14 cellular contexts compared by ENCODE assay signal in the genomic region with DNA sequence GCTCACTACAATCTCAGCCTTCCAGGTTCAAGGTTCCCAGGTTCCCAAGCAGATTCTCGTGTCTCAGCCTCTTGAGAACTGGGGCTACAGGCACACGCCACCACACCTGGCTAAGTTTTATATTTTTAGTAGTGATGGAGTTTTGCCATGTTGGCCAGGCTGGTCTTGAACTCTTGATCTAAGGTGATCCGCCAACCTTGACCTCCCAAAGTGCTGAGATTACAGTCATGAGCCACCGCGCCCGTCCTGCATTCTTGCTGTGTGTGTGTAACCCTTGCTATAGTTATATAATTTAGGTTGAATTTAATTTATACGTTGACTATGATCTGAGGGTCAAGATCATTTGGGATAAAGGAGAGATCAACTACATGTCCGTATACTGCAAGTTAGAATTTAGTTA. TPM values are rescaled to one million over a fixed set of nuclear protein-coding genes. Genes with fewer than 3 reads are reported as not detected.
DNase-seq lines count a peak whose midpoint lies in the region; ATAC-seq, FAIRE-seq and TF ChIP-seq lines count a peak whose summit lies in the region.
"Had no signal": no experiment of that assay in that cellular context is flagged by ENCODE, and none has a peak within 500 bp of the region (broad histone marks: within the 10 kb centered on the region; RNA-seq: fewer than 3 reads in every experiment).

No MANE protein-coding gene starts in this region.

- H2AFZ ChIP-seq in OCI-LY7 (ENCODE audit: low read length) (peak overlapping the region; percentile 99), H1 (ENCODE audit: low read length) (0 out of 2 replicates have a peak overlapping the region, but pooled peaks have one; percentile 54)

- H2BK20ac ChIP-seq in H1 (ENCODE audit: low read length) = no peak overlapping the region

- no peak overlapping the region for H3K56ac ChIP-seq in H1 (replicated peaks; ENCODE audit: insufficient read length, low read depth, low read length)

- H3K9me3 ChIP-seq in OCI-LY7 (ENCODE audit: low read length) (no peaks in the 10 kb centered on the region), H1 (ENCODE audit: insufficient read depth in 2 of 2, low read depth in 1 of 2, low read length in 1 of 2) (no peaks in the 10 kb centered on the region)
- H3K9me3 ChIP-seq: suprapubic skin had no signal

- H2BK120ac ChIP-seq in H1 (replicated peaks; ENCODE audit: low read depth, low read length) = no peak overlapping the region

- H3K36me3 ChIP-seq in OCI-LY7 (ENCODE audit: insufficient read depth, low read length) (no peaks in the 10 kb centered on the region), H1 (ENCODE audit: control insufficient read depth in 2 of 4, insufficient read depth in 4 of 4, low read length in 3 of 4) (peaks cover 0 to 5% (median 0%) of the 10 kb centered on the region in 4 experiments; a peak in 1 of 8 replicates), rectal smooth muscle tissue (ENCODE audit: control insufficient read depth, insufficient read depth, low read length) (no peaks in the 10 kb centered on the region)
- H3K36me3 ChIP-seq: suprapubic skin had no signal

- H3K4me3 ChIP-seq in OCI-LY7 (ENCODE audit: low read depth, low read length, poor library complexity, severe bottlenecking) = peak overlapping the region; percentile 52
- H3K4me3 ChIP-seq in H1 (ENCODE audit: extremely low read depth in 1 of 4, insufficient read depth in 2 of 4, low read depth in 3 of 4, low read length in 4 of 4) = no peak overlapping the region
- H3K4me3 ChIP-seq in rectal smooth muscle tissue (ENCODE audit: low read length) = no peak overlapping the region

- POLR2A ChIA-PET in OCI-LY7 (lab: Charles Lee) = interaction anchor here (0.6 to 1.8 kb wide), 14 partner anchors 9 to 1051 kb away, joined by 3 to 11 read pairs (median 4); partner anchors contain the start of genes MSANTD2 and TMEM218
- POLR2A ChIA-PET in H1 (lab: Charles Lee; ENCODE audit: partially characterized antibody) = interaction anchor here (1.3 kb wide), 1 partner anchor 42 kb away, joined by 4 read pairs; no protein-coding TSS in a partner anchor

- no peak overlapping the region for H3K18ac ChIP-seq in H1 (ENCODE audit: extremely low read depth, low read length)

- no peak overlapping the region for H4K91ac ChIP-seq in H1 (replicated peaks; ENCODE audit: insufficient read length, low read length)

- peaks cover 2% of the 10 kb centered on the region; the same call in 1 of the 2 replicates for H3K23me2 ChIP-seq in H1 (ENCODE audit: low read depth, low read length)

- H3K27ac ChIP-seq in OCI-LY7 (ENCODE audit: low read depth, low read length, poor library complexity, severe bottlenecking) (peak overlapping the region; percentile 70), H1 (ENCODE audit: low read depth, low read length) (no peak overlapping the region), rectal smooth muscle tissue (ENCODE audit: low read depth, low read length) (peak overlapping the region; percentile 22)
- H3K27ac ChIP-seq: suprapubic skin had no signal

- H4K5ac ChIP-seq in H1 (ENCODE audit: insufficient read length, low read depth, low read length) = no peak overlapping the region

- H3K79me2 ChIP-seq in OCI-LY7 (ENCODE audit: insufficient read depth, low read depth, low read length) (no peaks in the 10 kb centered on the region), H1 (ENCODE audit: control insufficient read depth in 1 of 2, insufficient read depth in 2 of 2, low read length in 2 of 2) (no peaks in the 10 kb centered on the region)

- in situ Hi-C loops in GM13977 (cut with MboI; ENCODE audit: low pct_unique_long_range_greater_than_20kb, low sequenced_read_pairs, unreplicated experiment) = loop anchor here (25.0 kb wide), 1 partner anchor 174 kb away; the partner anchor contains the start of genes SIAE and SPA17

- TF ChIP-seq POLR2A in H1 (IDR thresholded peaks at IDR 0.05; ENCODE audit: control extremely low read depth in 1 of 2, low read depth in 2 of 2, low read length in 2 of 2) = no peak

- intact Hi-C loops in OCI-LY7 (cut with micrococcal nuclease; ENCODE audit: unreplicated experiment) = loop anchor here (2.0 to 5.0 kb wide), 3 partner anchors 35 to 306 kb away; partner anchors contain the start of gene MSANTD2

- H3K9me3 Mint-ChIP-seq in T-helper 2 cell treated with Interferon-gamma antibody and Interleukin-4, amounts not matched to agents 5 μg/mL and 100 μg/mL, for 36 hours = no peaks in the 10 kb centered on the region

- H3K9me2 ChIP-seq in OCI-LY7 (ENCODE audit: insufficient read depth, low read length) = no peaks in the 10 kb centered on the region

- no peaks in the 10 kb centered on the region for H3K79me1 ChIP-seq in H1 (ENCODE audit: low read depth, low read length)

- H3K4me2 ChIP-seq in OCI-LY7 (ENCODE audit: low read length) (peak overlapping the region; percentile 66), H1 (ENCODE audit: insufficient read depth in 1 of 2, low read depth in 2 of 2, low read length in 2 of 2) (no peak overlapping the region)

- CTCF ChIA-PET in OCI-LY7 (lab: Charles Lee; ENCODE audit: unreplicated experiment) = interaction anchor here (1.0 kb wide), 1 partner anchor 74 kb away, joined by 3 read pairs; the partner anchor contains the start of gene ESAM
- CTCF ChIA-PET in H1 (lab: Charles Lee; ENCODE audit: partially characterized antibody) = interaction anchor here (0.9 to 8.3 kb wide), 21 partner anchors 7 to 182 kb away, joined by 3 to 108 read pairs (median 6); partner anchors contain the start of genes MSANTD2 and ROBO3

- H3K4ac ChIP-seq in H1 (replicated peaks; ENCODE audit: insufficient read length, low read depth, low read length) = no peak overlapping the region

- H3K27me3 ChIP-seq in H1 (replicated peaks in 1 of 4; ENCODE audit: control insufficient read depth in 3 of 4, extremely low read depth in 1 of 4, insufficient read depth in 3 of 4, low read length in 3 of 4) = peaks cover 33 to 42% (median 38%) of the 10 kb centered on the region in 4 experiments
- peaks cover 27% of the 10 kb centered on the region for H3K27me3 ChIP-seq in rectal smooth muscle tissue (ENCODE audit: control insufficient read depth, insufficient read depth, low read length)

- H4K8ac ChIP-seq in H1 (ENCODE audit: extremely low read depth, insufficient read depth, low read length) = no peak overlapping the region

- peak overlapping the region; percentile 73 for H3K4me3 Mint-ChIP-seq in T-helper 2 cell treated with Interferon-gamma antibody and Interleukin-4, amounts not matched to agents 5 μg/mL and 100 μg/mL, for 36 hours

- H2AK5ac ChIP-seq in H1 (ENCODE audit: low read depth, low read length) = no peak overlapping the region

- peaks cover 30% of the 10 kb centered on the region for H3K4me1 ChIP-seq in OCI-LY7 (ENCODE audit: insufficient read depth, low read length, poor library complexity, severe bottlenecking)
- H3K4me1 ChIP-seq in H1 (replicated peaks in 1 of 4; ENCODE audit: control insufficient read depth in 3 of 4, insufficient read depth in 4 of 4, low read length in 3 of 4) = peaks cover 0 to 7% (median 3%) of the 10 kb centered on the region in 4 experiments; a peak in 6 of 7 replicates
- peaks cover 3% of the 10 kb centered on the region for H3K4me1 ChIP-seq in rectal smooth muscle tissue (ENCODE audit: control insufficient read depth, insufficient read depth, low read length)

- BruUV-seq in OCI-LY7 (replicated peaks; lab: Mats Ljungman, UMichigan) = no TSS peak

- ATAC-seq in HG02642 (IDR thresholded peaks at IDR 0.05; ENCODE audit: poor library complexity, unreplicated experiment) = no peak

- no peak for DNase-seq in T-helper 2 cell treated with Interferon-gamma antibody and Interleukin-4, amounts not matched to agents 5 μg/mL and 100 μg/mL, for 36 hours (ENCODE audit: low spot score)
- DNase-seq in T-helper 2 cell = no peak
- no peak for DNase-seq in OCI-LY7 (ENCODE audit: low spot score)
- DNase-seq in H1 (ENCODE audit: low read depth in 1 of 2, low spot score in 2 of 2) = no peak
- no peak for DNase-seq in GM13977 (ENCODE audit: low spot score)
- no peak for DNase-seq in activated CD4-positive, CD25-positive, alpha-beta regulatory T cell (lab: John Stamatoyannopoulos, UW)
- DNase-seq: DMS79 treated with DMSO at 0.1 percent for 48 hours, KBM-7, left cardiac atrium, NCI-H2081, occipital lobe had no signal

- no peak overlapping the region for H3K23ac ChIP-seq in H1 (ENCODE audit: insufficient read length)

- H2BK5ac ChIP-seq in H1 (ENCODE audit: low read depth, low read length) = no peak overlapping the region

- TF ChIP-seq RAD21 in H1 (IDR thresholded peaks at IDR 0.05 in 1 of 2, conservative IDR thresholded peaks at IDR 0.05 in 1 of 2; ENCODE audit: low read depth in 2 of 2, low read length in 2 of 2) = no peak

- no peak overlapping the region for H2BK12ac ChIP-seq in H1 (ENCODE audit: low read depth, low read length)

- no peak for FAIRE-seq in H1 (lab: Jason Lieb, UNC)

- TF ChIP-seq CTCF in OCI-LY7 (conservative IDR thresholded peaks at IDR 0.05; ENCODE audit: low read length) (no peak), H1 (IDR thresholded peaks at IDR 0.05; ENCODE audit: control extremely low read depth in 1 of 3, insufficient read depth in 1 of 3, low read depth in 1 of 3, low read length in 3 of 3) (no peak), GM13977 (IDR thresholded peaks at IDR 0.05; ENCODE audit: extremely low read depth, insufficient read depth, missing control alignments) (no peak)

- H3K27me3 Mint-ChIP-seq in T-helper 2 cell treated with Interferon-gamma antibody and Interleukin-4, amounts not matched to agents 5 μg/mL and 100 μg/mL, for 36 hours (ENCODE audit: low read depth) = peaks cover 64% of the 10 kb centered on the region

- peaks cover 14% of the 10 kb centered on the region for H3K4me1 Mint-ChIP-seq in T-helper 2 cell treated with Interferon-gamma antibody and Interleukin-4, amounts not matched to agents 5 μg/mL and 100 μg/mL, for 36 hours (ENCODE audit: low read depth)

- no peaks in the 10 kb centered on the region for H3K36me3 Mint-ChIP-seq in T-helper 2 cell treated with Interferon-gamma antibody and Interleukin-4, amounts not matched to agents 5 μg/mL and 100 μg/mL, for 36 hours (ENCODE audit: low read depth)

- H3K27ac Mint-ChIP-seq in T-helper 2 cell treated with Interferon-gamma antibody and Interleukin-4, amounts not matched to agents 5 μg/mL and 100 μg/mL, for 36 hours = no peak overlapping the region

- no peaks in the 10 kb centered on the region for H4K20me1 ChIP-seq in OCI-LY7 (ENCODE audit: insufficient read depth, low read length)
- peaks cover 0 to 13% of the 10 kb centered on the region in 2 experiments for H4K20me1 ChIP-seq in H1 (replicated peaks in 1 of 2; ENCODE audit: control insufficient read depth in 1 of 2, insufficient read depth in 2 of 2, low read length in 2 of 2)

- H3K9ac ChIP-seq in H1 (replicated peaks in 1 of 4; ENCODE audit: extremely low read depth in 1 of 4, low read depth in 3 of 4, low read length in 3 of 4) = no peak overlapping the region
- H3K9ac ChIP-seq in rectal smooth muscle tissue (ENCODE audit: low read length) = no peak overlapping the region

- 91% methylated on average over 8 of the region's 8 CpGs; no CpG with 5 or more reads in 1 of the 2 experiments for WGBS in H1 (ENCODE audit: extremely low coverage in 1 of 2, insufficient coverage in 1 of 2, insufficient read length in 1 of 2, insufficient replicate concordance in 2 of 2, low coverage in 1 of 2, low lambda C conversion rate in 2 of 2, missing lambda C conversion rate in 1 of 2), 2 experiments

- TF ChIP-seq EP300 in H1 (IDR thresholded peaks at IDR 0.05; ENCODE audit: borderline replicate concordance in 1 of 2, low read depth in 2 of 2, low read length in 2 of 2) = no peak

- no peak overlapping the region for H2BK15ac ChIP-seq in H1 (ENCODE audit: low read length)

- no peak overlapping the region for H3K14ac ChIP-seq in H1 (ENCODE audit: insufficient read length)

RNA-seq across cellular contexts. Expression of gene ROBO3, which starts 29.3 kb away (rescaled TPM):
- total RNA-seq in OCI-LY7 (2014; rRNA removed; shearing (Covaris generic)) = 0.19 and 0.28 TPM in 2 replicates
- not detected in 2 replicates for total RNA-seq in OCI-LY7 (2022)
- 7.8 and 12.1 TPM in 2 replicates for total RNA-seq in H1 (2021; fragmentation: NEBNext Ultra II Directional; extraction: Animal tissue kit (Norgen Biotek cat#: 25700))
- polyA plus RNA-seq in H1 (2011; rRNA removed) = 24.6 and 42.1 TPM in 2 replicates
- polyA plus RNA-seq in H1 (2011; cell fraction: cytosol; rRNA removed) = 29.6 TPM
- 136 TPM for polyA plus RNA-seq in H1 (2011; cell fraction: nucleus; rRNA removed)
- polyA plus RNA-seq in H1 (2012, experiment 1 of 2) = 11.8 to 25.7 TPM (median 17.2 TPM) in 4 replicates
- polyA plus RNA-seq in H1 (2012, experiment 2 of 2) = 11.5 TPM
- polyA plus RNA-seq in H1 (2013, experiment 1 of 2) = 20.1 TPM
- 18.8 TPM for polyA plus RNA-seq in H1 (2013, experiment 2 of 2)
- 6.2 and 7.0 TPM in 2 replicates for polyA minus RNA-seq in H1 (2011; rRNA and poly(A)+ RNA removed)
- 4.0 TPM for polyA minus RNA-seq in H1 (2011; cell fraction: cytosol; rRNA and poly(A)+ RNA removed)
- polyA minus RNA-seq in H1 (2011; cell fraction: nucleus; rRNA and poly(A)+ RNA removed) = 15.6 TPM

RNA-seq across cellular contexts. Expression of gene MSANTD2, which starts 35.7 kb away (rescaled TPM):
- 17.7 and 22.1 TPM in 2 replicates for total RNA-seq in OCI-LY7 (2014; rRNA removed; shearing (Covaris generic))
- 21.9 and 23.4 TPM in 2 replicates for total RNA-seq in OCI-LY7 (2022)
- 15.9 and 17.3 TPM in 2 replicates for total RNA-seq in H1 (2021; fragmentation: NEBNext Ultra II Directional; extraction: Animal tissue kit (Norgen Biotek cat#: 25700))
- polyA plus RNA-seq in H1 (2011; rRNA removed) = 5.6 and 8.2 TPM in 2 replicates
- 10.5 TPM for polyA plus RNA-seq in H1 (2011; cell fraction: cytosol; rRNA removed)
- polyA plus RNA-seq in H1 (2011; cell fraction: nucleus; rRNA removed) = 10.8 TPM
- polyA plus RNA-seq in H1 (2012, experiment 1 of 2) = 8.2 to 13.3 TPM (median 10.5 TPM) in 4 replicates
- 5.9 TPM for polyA plus RNA-seq in H1 (2012, experiment 2 of 2)
- polyA plus RNA-seq in H1 (2013, experiment 1 of 2) = 13.3 TPM
- polyA plus RNA-seq in H1 (2013, experiment 2 of 2) = 12.5 TPM
- 4.2 and 4.6 TPM in 2 replicates for polyA minus RNA-seq in H1 (2011; rRNA and poly(A)+ RNA removed)
- polyA minus RNA-seq in H1 (2011; cell fraction: cytosol; rRNA and poly(A)+ RNA removed) = 9.2 TPM
- polyA minus RNA-seq in H1 (2011; cell fraction: nucleus; rRNA and poly(A)+ RNA removed) = 17.6 TPM
